In genomic region chr6:69098910-69099309, GRCh38 we compare ENCODE assay signal across 16 cellular contexts.
"Had no signal": no experiment of that assay in that cellular context is flagged by ENCODE, and none has a peak within 500 bp of the region (broad histone marks: within the 10 kb centered on the region; RNA-seq: fewer than 3 reads in every experiment).

No MANE protein-coding gene starts in this region.

- H3K27ac ChIP-seq: heart left ventricle, prostate gland, transverse colon had no signal

- H3K27me3 ChIP-seq: heart left ventricle, transverse colon had no signal

- H3K9me3 ChIP-seq: heart left ventricle, prostate gland, transverse colon had no signal

- H3K9me3 Mint-ChIP-seq: activated T-helper 17 cell treated with anti-CD3 and anti-CD28 coated beads, Interleukin-2, amount 50 U/mL, for 72 hours; mesothelial cell of epicardium had no signal

- FAIRE-seq: frontal cortex, small intestine had no signal

- H3K27me3 Mint-ChIP-seq: activated T-helper 17 cell treated with anti-CD3 and anti-CD28 coated beads, Interleukin-2, amount 50 U/mL, for 72 hours had no signal

- H3K4me3 ChIP-seq: heart left ventricle, prostate gland, transverse colon had no signal

- H3K4me3 Mint-ChIP-seq: activated T-helper 17 cell treated with anti-CD3 and anti-CD28 coated beads, Interleukin-2, amount 50 U/mL, for 72 hours; mesothelial cell of epicardium had no signal

- H3K36me3 ChIP-seq: heart left ventricle, prostate gland, transverse colon had no signal

- H3K4me1 ChIP-seq: heart left ventricle, prostate gland, transverse colon had no signal

- ATAC-seq: activated T-helper 17 cell treated with anti-CD3 and anti-CD28 coated beads, Interleukin-2, amount 50 U/mL, for 72 hours; heart left ventricle; right cardiac atrium; stimulated activated naive CD8-positive, alpha-beta T cell treated with anti-CD3 and anti-CD28 coated beads, Interleukin-15, Interleukin-2, amounts not matched to agents 100 U/mL and 50 U/mL, for 24 hours had no signal

- H3K36me3 Mint-ChIP-seq: mesothelial cell of epicardium had no signal

- DNase-seq: activated CD4-positive, CD25-positive, alpha-beta regulatory T cell treated with anti-CD3 and anti-CD28 coated beads, Interleukin-2, amount 50 U/mL, for 72 hours; activated naive CD4-positive, alpha-beta T cell treated with Interleukin-2 at 50 U/mL for 16 hours; anterior cingulate cortex; cortex of kidney; effector CD4-positive, alpha-beta T cell; heart left ventricle; right cardiac atrium; small intestine; stimulated activated CD4-positive, alpha-beta T cell treated with anti-CD3 and anti-CD28 coated beads, Interleukin-4, amount 100 ng/mL, for 24 hours; stimulated activated naive CD8-positive, alpha-beta T cell treated with anti-CD3 and anti-CD28 coated beads, Interleukin-15, Interleukin-2, amounts not matched to agents 100 U/mL and 50 U/mL, for 24 hours; T1000; transverse colon had no signal

- H3K4me1 Mint-ChIP-seq: activated T-helper 17 cell treated with anti-CD3 and anti-CD28 coated beads, Interleukin-2, amount 50 U/mL, for 72 hours had no signal

- H3K27ac Mint-ChIP-seq: activated T-helper 17 cell treated with anti-CD3 and anti-CD28 coated beads, Interleukin-2, amount 50 U/mL, for 72 hours; mesothelial cell of epicardium had no signal
